In the genomic region with DNA sequence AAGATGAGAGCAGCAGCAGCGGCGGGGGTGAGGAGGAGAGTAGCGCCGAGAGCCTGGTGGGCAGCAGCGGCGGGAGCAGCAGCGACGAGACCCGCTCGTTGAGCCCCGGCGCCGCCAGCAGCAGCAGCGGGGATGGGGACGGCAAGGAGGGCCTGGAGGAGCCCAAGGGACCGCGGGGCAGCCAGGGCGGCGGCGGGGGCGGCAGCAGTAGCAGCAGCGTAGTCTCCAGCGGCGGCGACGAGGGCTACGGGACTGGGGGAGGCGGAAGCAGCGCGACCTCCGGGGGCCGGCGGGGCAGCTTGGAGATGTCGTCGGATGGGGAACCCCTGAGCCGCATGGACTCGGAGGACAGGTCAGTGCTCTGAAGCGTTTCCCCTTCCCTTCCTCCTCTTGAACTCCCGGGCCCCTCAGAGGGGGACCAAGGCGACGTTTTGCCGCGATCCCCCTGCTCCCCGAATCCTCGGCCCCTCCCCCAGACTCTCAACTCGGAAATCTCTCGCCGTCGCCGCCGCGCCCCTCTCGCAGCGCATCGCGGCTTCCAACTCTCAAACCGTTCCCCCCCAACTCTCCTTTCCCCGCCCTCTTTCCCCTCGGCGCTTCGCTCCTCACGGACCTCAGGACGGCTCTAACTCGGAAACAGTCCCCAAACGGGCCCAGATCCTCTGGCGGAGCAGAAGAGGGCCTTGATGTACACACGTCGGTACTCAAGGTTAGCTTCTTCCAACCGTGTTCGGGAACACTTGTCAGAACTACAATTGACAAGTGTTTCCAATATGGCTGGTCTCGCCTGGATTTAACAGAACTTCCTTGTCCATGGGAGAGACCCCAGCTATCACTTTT, we compare ENCODE assay signal across 8 cellular contexts. TPM values are rescaled to one million over a fixed set of nuclear protein-coding genes. Genes with fewer than 3 reads are reported as not detected.
DNase-seq lines count a peak whose midpoint lies in the region; TF ChIP-seq lines count a peak whose summit lies in the region.

No MANE protein-coding gene starts in this region.

- H3K27ac ChIP-seq in HEK293 (ENCODE audit: extremely low read depth, low read depth, low read length) = peak overlapping the region; percentile 74
- H3K27ac ChIP-seq in layer of hippocampus (ENCODE audit: low read depth, low read length) = peak overlapping the region; percentile 94

- peaks cover 0 to 6% of the 10 kb centered on the region in 2 experiments; a peak in 1 of 3 replicates for H3K36me3 ChIP-seq in HEK293 (ENCODE audit: control insufficient read depth in 2 of 2, insufficient read depth in 1 of 2, low read length in 2 of 2)

- DNase-seq in NAMALWA (ENCODE audit: low spot score) (peak; percentile 78), cerebellum (ENCODE audit: low spot score) (peak; percentile 30), NCI-H1048 (lab: John Stamatoyannopoulos, UW) (no peak)
- peak; percentile 42 for DNase-seq in activated CD4-positive, alpha-beta T cell treated with anti-CD3 and anti-CD28 coated beads for 1 hour
- DNase-seq in stimulated activated CD4-positive, alpha-beta T cell treated with anti-CD3 and anti-CD28 coated beads, Interleukin-1b, Interleukin-23, amount 100 ng/mL, for 4 hours (ENCODE audit: low read depth in 2 of 2) = peak; percentile 34 to 46

- POLR2A ChIA-PET in HEK293 (lab: Yijun Ruan, JAX) = interaction anchor here (0.6 to 0.8 kb wide), 2 partner anchors 31 to 240 kb away, joined by 4 read pairs; no protein-coding TSS in a partner anchor

- H3K9me3 ChIP-seq in HEK293 (ENCODE audit: control insufficient read depth, insufficient read depth, low read depth, low read length) = no peaks in the 10 kb centered on the region

- H3K4me1 ChIP-seq in HEK293 (ENCODE audit: control insufficient read depth, insufficient read depth, low read length) = no peaks in the 10 kb centered on the region; the same call in 1 of the 2 replicates

- TF ChIP-seq CTCF in GM12875 (IDR thresholded peaks at IDR 0.05; ENCODE audit: borderline replicate concordance, insufficient read depth, low read depth, low read length) (no peak), HEK293 (tag by site-specific recombination; IDR thresholded peaks at IDR 0.05) (no peak)

- no peaks in the 10 kb centered on the region for H3K27me3 ChIP-seq in layer of hippocampus (ENCODE audit: control insufficient read depth, insufficient read depth, low read length)

- CTCF ChIA-PET in HEK293 (lab: Yijun Ruan, JAX) = no interaction called here

- H3K4me3 ChIP-seq in GM12875 (ENCODE audit: low read depth, low read length) = peak overlapping the region; percentile 100
- peak overlapping the region; percentile 100 for H3K4me3 ChIP-seq in HEK293 (ENCODE audit: low read depth, low read length)

TF ChIP-seq in HEK293, 187 proteins besides CTCF, POLR2A, EP300 and RAD21 (continues in another document):
- TF ChIP-seq ZNF350 (tag by site-specific recombination; IDR thresholded peaks at IDR 0.05) (no peak), KLF9 (tag by site-specific recombination; IDR thresholded peaks at IDR 0.05; ENCODE audit: low read depth) (peak; percentile 65; the same call in 1 of the 2 replicates), ZNF670 (tag by site-specific recombination; IDR thresholded peaks at IDR 0.05; ENCODE audit: low read depth) (no peak), ZXDB (tag by site-specific recombination; IDR thresholded peaks at IDR 0.05) (no peak), ZBTB48 (tag by site-specific recombination; IDR thresholded peaks at IDR 0.05) (peak; percentile 44; the same call in 1 of the 2 replicates), SP2 (tag by site-specific recombination; IDR thresholded peaks at IDR 0.05) (peak; percentile 60), ZNF510 (tag by site-specific recombination; IDR thresholded peaks at IDR 0.05; ENCODE audit: insufficient replicate concordance) (no peak), GLIS2 (tag by site-specific recombination; IDR thresholded peaks at IDR 0.05) (peak; percentile 73; the same call in 1 of the 2 replicates), SCRT1 (tag by site-specific recombination; IDR thresholded peaks at IDR 0.05; ENCODE audit: borderline replicate concordance) (0 out of 2 replicates have a peak, but pooled peaks have one; percentile 46), ZNF600 (tag by site-specific recombination; IDR thresholded peaks at IDR 0.05) (peak; percentile 88), ZNF335 (tag by site-specific recombination; conservative IDR thresholded peaks at IDR 0.05) (no peak), ZNF423 (tag by site-specific recombination; IDR thresholded peaks at IDR 0.05) (0 out of 2 replicates have a peak, but pooled peaks have one; percentile 32), ZEB2 (tag by site-specific recombination; IDR thresholded peaks at IDR 0.05) (peak; percentile 22; the same call in 1 of the 2 replicates), ZNF776 (tag by site-specific recombination; IDR thresholded peaks at IDR 0.05; ENCODE audit: borderline replicate concordance) (no peak), ZNF660 (tag by site-specific recombination; IDR thresholded peaks at IDR 0.05) (0 out of 2 replicates have a peak, but pooled peaks have one; percentile 13), ZNF549 (tag by site-specific recombination; IDR thresholded peaks at IDR 0.05) (no peak), ZNF391 (tag by site-specific recombination; IDR thresholded peaks at IDR 0.05; ENCODE audit: borderline replicate concordance, low read depth) (no peak), ZNF416 (tag by site-specific recombination; IDR thresholded peaks at IDR 0.05) (no peak)
- TF ChIP-seq, protein P1, sequence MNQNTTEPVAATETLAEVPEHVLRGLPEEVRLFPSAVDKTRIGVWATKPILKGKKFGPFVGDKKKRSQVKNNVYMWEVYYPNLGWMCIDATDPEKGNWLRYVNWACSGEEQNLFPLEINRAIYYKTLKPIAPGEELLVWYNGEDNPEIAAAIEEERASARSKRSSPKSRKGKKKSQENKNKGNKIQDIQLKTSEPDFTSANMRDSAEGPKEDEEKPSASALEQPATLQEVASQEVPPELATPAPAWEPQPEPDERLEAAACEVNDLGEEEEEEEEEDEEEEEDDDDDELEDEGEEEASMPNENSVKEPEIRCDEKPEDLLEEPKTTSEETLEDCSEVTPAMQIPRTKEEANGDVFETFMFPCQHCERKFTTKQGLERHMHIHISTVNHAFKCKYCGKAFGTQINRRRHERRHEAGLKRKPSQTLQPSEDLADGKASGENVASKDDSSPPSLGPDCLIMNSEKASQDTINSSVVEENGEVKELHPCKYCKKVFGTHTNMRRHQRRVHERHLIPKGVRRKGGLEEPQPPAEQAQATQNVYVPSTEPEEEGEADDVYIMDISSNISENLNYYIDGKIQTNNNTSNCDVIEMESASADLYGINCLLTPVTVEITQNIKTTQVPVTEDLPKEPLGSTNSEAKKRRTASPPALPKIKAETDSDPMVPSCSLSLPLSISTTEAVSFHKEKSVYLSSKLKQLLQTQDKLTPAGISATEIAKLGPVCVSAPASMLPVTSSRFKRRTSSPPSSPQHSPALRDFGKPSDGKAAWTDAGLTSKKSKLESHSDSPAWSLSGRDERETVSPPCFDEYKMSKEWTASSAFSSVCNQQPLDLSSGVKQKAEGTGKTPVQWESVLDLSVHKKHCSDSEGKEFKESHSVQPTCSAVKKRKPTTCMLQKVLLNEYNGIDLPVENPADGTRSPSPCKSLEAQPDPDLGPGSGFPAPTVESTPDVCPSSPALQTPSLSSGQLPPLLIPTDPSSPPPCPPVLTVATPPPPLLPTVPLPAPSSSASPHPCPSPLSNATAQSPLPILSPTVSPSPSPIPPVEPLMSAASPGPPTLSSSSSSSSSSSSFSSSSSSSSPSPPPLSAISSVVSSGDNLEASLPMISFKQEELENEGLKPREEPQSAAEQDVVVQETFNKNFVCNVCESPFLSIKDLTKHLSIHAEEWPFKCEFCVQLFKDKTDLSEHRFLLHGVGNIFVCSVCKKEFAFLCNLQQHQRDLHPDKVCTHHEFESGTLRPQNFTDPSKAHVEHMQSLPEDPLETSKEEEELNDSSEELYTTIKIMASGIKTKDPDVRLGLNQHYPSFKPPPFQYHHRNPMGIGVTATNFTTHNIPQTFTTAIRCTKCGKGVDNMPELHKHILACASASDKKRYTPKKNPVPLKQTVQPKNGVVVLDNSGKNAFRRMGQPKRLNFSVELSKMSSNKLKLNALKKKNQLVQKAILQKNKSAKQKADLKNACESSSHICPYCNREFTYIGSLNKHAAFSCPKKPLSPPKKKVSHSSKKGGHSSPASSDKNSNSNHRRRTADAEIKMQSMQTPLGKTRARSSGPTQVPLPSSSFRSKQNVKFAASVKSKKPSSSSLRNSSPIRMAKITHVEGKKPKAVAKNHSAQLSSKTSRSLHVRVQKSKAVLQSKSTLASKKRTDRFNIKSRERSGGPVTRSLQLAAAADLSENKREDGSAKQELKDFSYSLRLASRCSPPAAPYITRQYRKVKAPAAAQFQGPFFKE (tag by site-specific recombination; IDR thresholded peaks at IDR 0.05; ENCODE audit: borderline replicate concordance) = 0 out of 2 replicates have a peak, but pooled peaks have one; percentile 9
- TF ChIP-seq, protein P2, sequence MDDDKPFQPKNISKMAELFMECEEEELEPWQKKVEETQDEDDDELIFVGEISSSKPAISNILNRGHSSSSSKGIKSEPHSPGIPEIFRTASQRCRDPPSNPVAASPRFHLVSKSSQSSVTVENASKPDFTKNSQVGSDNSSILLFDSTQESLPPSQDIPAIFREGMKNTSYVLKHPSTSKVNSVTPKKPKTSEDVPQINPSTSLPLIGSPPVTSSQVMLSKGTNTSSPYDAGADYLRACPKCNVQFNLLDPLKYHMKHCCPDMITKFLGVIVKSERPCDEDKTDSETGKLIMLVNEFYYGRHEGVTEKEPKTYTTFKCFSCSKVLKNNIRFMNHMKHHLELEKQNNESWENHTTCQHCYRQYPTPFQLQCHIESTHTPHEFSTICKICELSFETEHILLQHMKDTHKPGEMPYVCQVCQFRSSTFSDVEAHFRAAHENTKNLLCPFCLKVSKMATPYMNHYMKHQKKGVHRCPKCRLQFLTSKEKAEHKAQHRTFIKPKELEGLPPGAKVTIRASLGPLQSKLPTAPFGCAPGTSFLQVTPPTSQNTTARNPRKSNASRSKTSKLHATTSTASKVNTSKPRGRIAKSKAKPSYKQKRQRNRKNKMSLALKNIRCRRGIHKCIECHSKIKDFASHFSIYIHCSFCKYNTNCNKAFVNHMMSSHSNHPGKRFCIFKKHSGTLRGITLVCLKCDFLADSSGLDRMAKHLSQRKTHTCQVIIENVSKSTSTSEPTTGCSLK (tag by site-specific recombination; IDR thresholded peaks at IDR 0.05) = no peak

RNA-seq across cellular contexts. Expression of a gene that starts 0.9 kb away (rescaled TPM):
- total RNA-seq in cerebellum = 39.3 TPM
